Comparison of ENCODE assay signal across 20 cellular contexts in genomic region chr10:131034451-131034850, GRCh38.
A peak's percentile ranks its signal among the peaks of the same experiment; 100 is the strongest.
DNase-seq lines count a peak whose midpoint lies in the region; ATAC-seq, FAIRE-seq and TF ChIP-seq lines count a peak whose summit lies in the region.
"Had no signal": no experiment of that assay in that cellular context is flagged by ENCODE, and none has a peak within 500 bp of the region (broad histone marks: within the 10 kb centered on the region; RNA-seq: fewer than 3 reads in every experiment).

No MANE protein-coding gene starts in this region.

- no peak overlapping the region for H2BK15ac ChIP-seq in H1 (ENCODE audit: low read length)

- 0 out of 2 replicates have a peak overlapping the region, but pooled peaks have one; percentile 7 for H2BK12ac ChIP-seq in H1 (ENCODE audit: low read depth, low read length)

- H2AFZ ChIP-seq in H1 (ENCODE audit: low read length), result no peak overlapping the region

- H3K27ac ChIP-seq in BLaER1 treated with 17β-estradiol and CSF1 and Interleukin-3, amounts not matched to agents 10 nM and 100 nM, result no peak overlapping the region
- H3K27ac ChIP-seq in H1 (ENCODE audit: low read depth, low read length), result no peak overlapping the region
- no peak overlapping the region for H3K27ac ChIP-seq in left lung
- H3K27ac ChIP-seq: HL-60 had no signal

- H3K36me3 ChIP-seq in BLaER1 treated with 17β-estradiol and CSF1 and Interleukin-3, amounts not matched to agents 10 nM and 100 nM, result no peaks in the 10 kb centered on the region
- H3K36me3 ChIP-seq in H1 (ENCODE audit: control insufficient read depth in 2 of 4, insufficient read depth in 4 of 4, low read length in 3 of 4), result no peaks in the 10 kb centered on the region
- no peaks in the 10 kb centered on the region for H3K36me3 ChIP-seq in left lung
- H3K36me3 ChIP-seq: HAP-1 had no signal

- H3K56ac ChIP-seq in H1 (replicated peaks; ENCODE audit: insufficient read length, low read depth, low read length), result no peak overlapping the region

- FAIRE-seq in H1 (lab: Jason Lieb, UNC), result no peak
- FAIRE-seq: GM12878, GM19239 had no signal

- no peak overlapping the region for H3K4me3 ChIP-seq in BLaER1 treated with 17β-estradiol and CSF1 and Interleukin-3, amounts not matched to agents 10 nM and 100 nM
- H3K4me3 ChIP-seq in H1 (ENCODE audit: extremely low read depth in 1 of 4, insufficient read depth in 2 of 4, low read depth in 3 of 4, low read length in 4 of 4), result no peak overlapping the region
- H3K4me3 ChIP-seq in left lung, result no peak overlapping the region
- H3K4me3 ChIP-seq: GM12878, HAP-1 had no signal

- TF ChIP-seq RAD21 in H1 (IDR thresholded peaks at IDR 0.05 in 1 of 2, conservative IDR thresholded peaks at IDR 0.05 in 1 of 2; ENCODE audit: low read depth in 2 of 2, low read length in 2 of 2), result no peak

- no peaks in the 10 kb centered on the region for H3K27me3 Mint-ChIP-seq in activated CD8-positive, alpha-beta memory T cell treated with anti-CD3 and anti-CD28 coated beads, Interleukin-2, amount 10 ng/mL, durations not matched to agents 7 days and 5 days
- H3K27me3 Mint-ChIP-seq: CD4-positive, CD25-positive, alpha-beta regulatory T cell had no signal

- intact Hi-C loops in left lung (cut with DNase I), result no loop called here

- H3K23me2 ChIP-seq in H1 (ENCODE audit: low read depth, low read length), result no peaks in the 10 kb centered on the region

- no peak overlapping the region for H2BK5ac ChIP-seq in H1 (ENCODE audit: low read depth, low read length)

- no peaks in the 10 kb centered on the region for H3K79me1 ChIP-seq in H1 (ENCODE audit: low read depth, low read length)

- ATAC-seq in activated CD8-positive, alpha-beta memory T cell treated with anti-CD3 and anti-CD28 coated beads, Interleukin-2, amount 10 ng/mL, durations not matched to agents 7 days and 5 days, result no peak
- ATAC-seq in left lung, result no peak
- ATAC-seq in GM18519 (IDR thresholded peaks at IDR 0.05; ENCODE audit: low FRiP score, unreplicated experiment), result no peak
- ATAC-seq: GM12878 had no signal

- no peak overlapping the region; the same call in 1 of the 2 replicates for H4K8ac ChIP-seq in H1 (ENCODE audit: extremely low read depth, insufficient read depth, low read length)

- H3K4me3 Mint-ChIP-seq in activated CD8-positive, alpha-beta memory T cell treated with anti-CD3 and anti-CD28 coated beads, Interleukin-2, amount 10 ng/mL, durations not matched to agents 7 days and 5 days, result no peak overlapping the region
- H3K4me3 Mint-ChIP-seq: CD4-positive, CD25-positive, alpha-beta regulatory T cell; CD8-positive, alpha-beta memory T cell had no signal

- H2BK20ac ChIP-seq in H1 (ENCODE audit: low read length), result no peak overlapping the region

- H3K9me3 Mint-ChIP-seq in activated CD8-positive, alpha-beta memory T cell treated with anti-CD3 and anti-CD28 coated beads, Interleukin-2, amount 10 ng/mL, durations not matched to agents 7 days and 5 days (ENCODE audit: low read depth), result no peaks in the 10 kb centered on the region

- DNase-seq in activated CD8-positive, alpha-beta memory T cell treated with anti-CD3 and anti-CD28 coated beads for 24 hours, result peak; percentile 30
- no peak for DNase-seq in activated CD8-positive, alpha-beta memory T cell treated with anti-CD3 and anti-CD28 coated beads, Interleukin-2, amount 10 ng/mL, durations not matched to agents 7 days and 5 days
- DNase-seq in H1 (ENCODE audit: low read depth in 1 of 2, low spot score in 2 of 2) (no peak), left lung (no peak)
- DNase-seq in stimulated activated CD4-positive, alpha-beta T cell treated with anti-CD3 and anti-CD28 coated beads, Interleukin-4, amount 100 ng/mL, for 24 hours, result no peak
- DNase-seq: 8988T; C1 segment of cervical spinal cord; CD4-positive, CD25-positive, alpha-beta regulatory T cell; CD8-positive, alpha-beta memory T cell; COR-L47; DMS 273 treated with DMSO at 0.1 percent for 48 hours; DMS53; DND-41; EL had no signal

- no peak overlapping the region for H3K14ac ChIP-seq in H1 (ENCODE audit: insufficient read length)

- no peak for TF ChIP-seq CTCF in H1 (IDR thresholded peaks at IDR 0.05; ENCODE audit: control extremely low read depth in 1 of 3, insufficient read depth in 1 of 3, low read depth in 1 of 3, low read length in 3 of 3)
- TF ChIP-seq CTCF in left lung (IDR thresholded peaks at IDR 0.05), result no peak

- H3K4me2 ChIP-seq in BLaER1 treated with 17β-estradiol and CSF1 and Interleukin-3, amounts not matched to agents 10 nM and 100 nM, result peak overlapping the region in 7 of 11 experiments; percentile 4 to 56 (median 24); a peak in 9 of 22 replicates
- H3K4me2 ChIP-seq in H1 (ENCODE audit: insufficient read depth in 1 of 2, low read depth in 2 of 2, low read length in 2 of 2), result no peak overlapping the region

- H3K27ac Mint-ChIP-seq in activated CD8-positive, alpha-beta memory T cell treated with anti-CD3 and anti-CD28 coated beads, Interleukin-2, amount 10 ng/mL, durations not matched to agents 7 days and 5 days, result no peak overlapping the region
- H3K27ac Mint-ChIP-seq: CD4-positive, CD25-positive, alpha-beta regulatory T cell; CD8-positive, alpha-beta memory T cell had no signal

- H2AK5ac ChIP-seq in H1 (ENCODE audit: low read depth, low read length), result no peak overlapping the region

- H3K79me2 ChIP-seq in H1 (ENCODE audit: control insufficient read depth in 1 of 2, insufficient read depth in 2 of 2, low read length in 2 of 2), result no peaks in the 10 kb centered on the region

- H3K9ac ChIP-seq in BLaER1 treated with 17β-estradiol and CSF1 and Interleukin-3, amounts not matched to agents 10 nM and 100 nM, result no peak overlapping the region
- no peak overlapping the region for H3K9ac ChIP-seq in H1 (replicated peaks in 1 of 4; ENCODE audit: extremely low read depth in 1 of 4, low read depth in 3 of 4, low read length in 3 of 4)

- H4K5ac ChIP-seq in H1 (ENCODE audit: insufficient read length, low read depth, low read length), result no peak overlapping the region

- no peak overlapping the region for H2BK120ac ChIP-seq in H1 (replicated peaks; ENCODE audit: low read depth, low read length)

- no peaks in the 10 kb centered on the region for H3K4me1 Mint-ChIP-seq in activated CD8-positive, alpha-beta memory T cell treated with anti-CD3 and anti-CD28 coated beads, Interleukin-2, amount 10 ng/mL, durations not matched to agents 7 days and 5 days
- H3K4me1 Mint-ChIP-seq: CD4-positive, CD25-positive, alpha-beta regulatory T cell; CD8-positive, alpha-beta memory T cell had no signal

- no peak for TF ChIP-seq EP300 in H1 (IDR thresholded peaks at IDR 0.05; ENCODE audit: borderline replicate concordance in 1 of 2, low read depth in 2 of 2, low read length in 2 of 2)

- CTCF ChIA-PET in activated CD8-positive, alpha-beta memory T cell treated with anti-CD3 and anti-CD28 coated beads, Interleukin-2, amount 10 ng/mL, durations not matched to agents 7 days and 5 days (lab: Charles Lee), result no interaction called here
- CTCF ChIA-PET in H1 (lab: Charles Lee; ENCODE audit: partially characterized antibody), result no interaction called here

- peaks cover 0 to 1% (median under 1%) of the 10 kb centered on the region in 11 experiments; a peak in 9 of 22 replicates for H3K9me3 ChIP-seq in BLaER1 treated with 17β-estradiol and CSF1 and Interleukin-3, amounts not matched to agents 10 nM and 100 nM (replicated peaks in 1 of 11)
- H3K9me3 ChIP-seq in H1 (ENCODE audit: insufficient read depth in 2 of 2, low read depth in 1 of 2, low read length in 1 of 2) (no peaks in the 10 kb centered on the region), left lung (no peaks in the 10 kb centered on the region)
- H3K9me3 ChIP-seq: HAP-1 had no signal

- peaks cover 0 to 28% (median 12%) of the 10 kb centered on the region in 10 experiments; a peak in 12 of 20 replicates for H3K4me1 ChIP-seq in BLaER1 treated with 17β-estradiol and CSF1 and Interleukin-3, amounts not matched to agents 10 nM and 100 nM
- H3K4me1 ChIP-seq in H1 (replicated peaks in 1 of 4; ENCODE audit: control insufficient read depth in 3 of 4, insufficient read depth in 4 of 4, low read length in 3 of 4), result peaks cover 0 to 5% (median 0%) of the 10 kb centered on the region in 4 experiments; a peak in 2 of 7 replicates
- H3K4me1 ChIP-seq in left lung, result no peaks in the 10 kb centered on the region
- H3K4me1 ChIP-seq: HAP-1 had no signal

- H3K27me3 ChIP-seq in BLaER1 treated with 17β-estradiol and CSF1 and Interleukin-3, amounts not matched to agents 10 nM and 100 nM, result no peaks in the 10 kb centered on the region
- H3K27me3 ChIP-seq in H1 (replicated peaks in 1 of 4; ENCODE audit: control insufficient read depth in 3 of 4, extremely low read depth in 1 of 4, insufficient read depth in 3 of 4, low read length in 3 of 4) (peaks cover 0 to 3% (median 0%) of the 10 kb centered on the region in 4 experiments; a peak in 2 of 7 replicates), left lung (peaks cover 0 to 24% of the 10 kb centered on the region in 2 donors)

- H3K36me3 Mint-ChIP-seq in activated CD8-positive, alpha-beta memory T cell treated with anti-CD3 and anti-CD28 coated beads, Interleukin-2, amount 10 ng/mL, durations not matched to agents 7 days and 5 days, result no peaks in the 10 kb centered on the region
- H3K36me3 Mint-ChIP-seq: CD4-positive, CD25-positive, alpha-beta regulatory T cell; CD8-positive, alpha-beta memory T cell had no signal

- no peak for TF ChIP-seq POLR2A in H1 (IDR thresholded peaks at IDR 0.05; ENCODE audit: control extremely low read depth in 1 of 2, low read depth in 2 of 2, low read length in 2 of 2)

- H3K18ac ChIP-seq in H1 (ENCODE audit: extremely low read depth, low read length), result no peak overlapping the region

- no peak overlapping the region for H4K91ac ChIP-seq in H1 (replicated peaks; ENCODE audit: insufficient read length, low read length)

- 95% methylated on average over 8 of the region's 8 CpGs; no CpG with 5 or more reads in 1 of the 2 experiments for WGBS in H1 (ENCODE audit: extremely low coverage in 1 of 2, insufficient coverage in 1 of 2, insufficient read length in 1 of 2, insufficient replicate concordance in 2 of 2, low coverage in 1 of 2, low lambda C conversion rate in 2 of 2, missing lambda C conversion rate in 1 of 2), 2 experiments

- no peak overlapping the region for H3K4ac ChIP-seq in H1 (replicated peaks; ENCODE audit: insufficient read length, low read depth, low read length)

- POLR2A ChIA-PET in H1 (lab: Charles Lee; ENCODE audit: partially characterized antibody), result no interaction called here

- H4K20me1 ChIP-seq in BLaER1 treated with 17β-estradiol and CSF1 and Interleukin-3, amounts not matched to agents 10 nM and 100 nM, result no peaks in the 10 kb centered on the region
- H4K20me1 ChIP-seq in H1 (replicated peaks in 1 of 2; ENCODE audit: control insufficient read depth in 1 of 2, insufficient read depth in 2 of 2, low read length in 2 of 2), result no peaks in the 10 kb centered on the region

- no peak overlapping the region for H3K23ac ChIP-seq in H1 (ENCODE audit: insufficient read length)

TF ChIP-seq in H1, 55 proteins besides CTCF, POLR2A, EP300 and RAD21 (continues in another document):
- TF ChIP-seq, protein P1, sequence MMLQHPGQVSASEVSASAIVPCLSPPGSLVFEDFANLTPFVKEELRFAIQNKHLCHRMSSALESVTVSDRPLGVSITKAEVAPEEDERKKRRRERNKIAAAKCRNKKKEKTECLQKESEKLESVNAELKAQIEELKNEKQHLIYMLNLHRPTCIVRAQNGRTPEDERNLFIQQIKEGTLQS (IDR thresholded peaks at IDR 0.05; ENCODE audit: insufficient read depth, low read depth, low read length), result no peak

Comparison
In these comparisons a context has a peak if more than half of its experiments do, and no peak if none do; other contexts are left out.
1. H3K4me2 ChIP-seq: peak in BLaER1 treated with 17β-estradiol and CSF1 and Interleukin-3, amounts not matched to agents 10 nM and 100 nM (7 of 11); none in H1 (0 of 2).